ENCODE assay signal across 11 cellular contexts in the genomic region with DNA sequence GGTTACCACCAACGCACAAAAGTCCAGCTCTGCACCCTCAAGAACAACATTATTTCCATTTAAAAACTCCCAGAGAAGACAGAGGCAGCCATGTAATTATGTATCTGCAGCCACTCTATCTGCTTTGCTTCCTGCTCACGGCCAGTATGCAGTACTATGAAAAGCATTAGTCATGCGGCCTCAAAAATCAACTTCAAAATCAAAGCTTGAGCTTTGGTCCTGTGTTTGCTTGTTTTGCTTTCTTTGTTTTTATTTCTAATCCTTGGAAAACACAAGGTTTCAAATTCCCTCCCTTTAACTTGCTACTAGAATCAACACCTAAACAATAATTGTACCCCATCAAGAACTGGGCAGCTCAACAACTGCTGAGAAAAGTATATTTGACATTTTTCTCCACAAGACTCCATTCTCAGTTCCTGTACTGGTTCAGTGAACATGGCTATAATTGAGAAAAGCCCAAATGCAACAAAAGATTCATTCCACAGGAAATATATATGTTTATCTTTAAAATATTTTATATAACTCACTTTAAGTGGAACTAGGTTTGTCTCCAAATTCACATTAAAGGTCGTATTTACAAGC. TPM values are rescaled to one million over a fixed set of nuclear protein-coding genes. Genes with fewer than 3 reads are reported as not detected.
A peak's percentile ranks its signal among the peaks of the same experiment; 100 is the strongest.
DNase-seq lines count a peak whose midpoint lies in the region; ATAC-seq and TF ChIP-seq lines count a peak whose summit lies in the region.
"Had no signal": no experiment of that assay in that cellular context is flagged by ENCODE, and none has a peak within 500 bp of the region (broad histone marks: within the 10 kb centered on the region; RNA-seq: fewer than 3 reads in every experiment).

No MANE protein-coding gene starts in this region.

- peaks cover 6% of the 10 kb centered on the region for H3K36me3 ChIP-seq in Karpas-422 (ENCODE audit: insufficient read depth, low read length)
- H3K36me3 ChIP-seq in CD8-positive, alpha-beta T cell (ENCODE audit: insufficient read depth, low read length) = no peaks in the 10 kb centered on the region

- CTCF ChIA-PET in Calu3 (lab: Charles Lee) = no interaction called here
- CTCF ChIA-PET in CD8-positive, alpha-beta T cell (lab: Charles Lee) = no interaction called here

- peak overlapping the region; percentile 55; the same call in 1 of the 2 replicates for H2AFZ ChIP-seq in Karpas-422 (ENCODE audit: low read length)

- H3K9me2 ChIP-seq in Karpas-422 (replicated peaks; ENCODE audit: insufficient read depth, low read length) = no peaks in the 10 kb centered on the region

- peak overlapping the region; percentile 18; the same call in 1 of the 2 replicates for H3K27ac ChIP-seq in Karpas-422 (ENCODE audit: low read length)
- H3K27ac ChIP-seq in coronary artery = peak overlapping the region; percentile 4 to 55
- H3K27ac ChIP-seq in CD8-positive, alpha-beta T cell (ENCODE audit: low read depth, low read length) = no peak overlapping the region

- intact Hi-C loops in Calu3 (cut with micrococcal nuclease; ENCODE audit: unreplicated experiment) = no loop called here
- intact Hi-C loops in CD8-positive, alpha-beta T cell (cut with DNase I, micrococcal nuclease) = no loop called here

- no peak for DNase-seq in Calu3
- peak; percentile 66 for DNase-seq in Karpas-422
- no peak for DNase-seq in coronary artery (ENCODE audit: low spot score)
- DNase-seq in mesothelial cell of epicardium (ENCODE audit: low spot score in 2 of 2, unreplicated experiment in 2 of 2) = no peak
- no peak for DNase-seq in activated naive CD4-positive, alpha-beta T cell treated with anti-CD3 and anti-CD28 coated beads, Interleukin-2, amount 50 U/mL, for 16 hours
- no peak for DNase-seq in CD8-positive, alpha-beta T cell
- DNase-seq: activated CD8-positive, alpha-beta memory T cell treated with anti-CD3 and anti-CD28 coated beads, Interleukin-2, amount 50 U/mL, for 4 hours; NCI-H1930 had no signal

- no peak for ATAC-seq in CD8-positive, alpha-beta T cell
- ATAC-seq in GM21360 (IDR thresholded peaks at IDR 0.05; ENCODE audit: unreplicated experiment) (no peak), GM21737 (IDR thresholded peaks at IDR 0.05; ENCODE audit: unreplicated experiment) (no peak)
- ATAC-seq: HCT116 had no signal

- BruUV-seq in Calu3 (replicated peaks; lab: Mats Ljungman, UMichigan) = no TSS peak

- H3K79me2 ChIP-seq in Karpas-422 (ENCODE audit: low read length) = peaks cover 87% of the 10 kb centered on the region

- no peaks in the 10 kb centered on the region for H3K9me3 Mint-ChIP-seq in Calu3 (ENCODE audit: low read depth, unreplicated experiment)
- H3K9me3 Mint-ChIP-seq in mesothelial cell of epicardium = no peaks in the 10 kb centered on the region
- no peaks in the 10 kb centered on the region for H3K9me3 Mint-ChIP-seq in CD8-positive, alpha-beta T cell

- POLR2A ChIA-PET in CD8-positive, alpha-beta T cell (lab: Charles Lee) = no interaction called here

- no peak overlapping the region for H3K4me3 Mint-ChIP-seq in Calu3 (ENCODE audit: low read depth, unreplicated experiment)
- H3K4me3 Mint-ChIP-seq in mesothelial cell of epicardium = no peak overlapping the region
- no peak overlapping the region for H3K4me3 Mint-ChIP-seq in CD8-positive, alpha-beta T cell

- H3K4me3 ChIP-seq in Karpas-422 (ENCODE audit: low read length) = no peak overlapping the region
- H3K4me3 ChIP-seq in coronary artery = peak overlapping the region; percentile 31
- H3K4me3 ChIP-seq in CD8-positive, alpha-beta T cell (ENCODE audit: low read depth, low read length) = no peak overlapping the region

- no peaks in the 10 kb centered on the region for H3K27me3 ChIP-seq in Karpas-422 (ENCODE audit: low read length)
- H3K27me3 ChIP-seq in CD8-positive, alpha-beta T cell (ENCODE audit: insufficient read depth, low read length) = no peaks in the 10 kb centered on the region

- H3K4me1 Mint-ChIP-seq in Calu3 (ENCODE audit: low read depth, unreplicated experiment) (peaks cover 8% of the 10 kb centered on the region), mesothelial cell of epicardium (peaks cover 4% of the 10 kb centered on the region)
- peaks cover 2% of the 10 kb centered on the region for H3K4me1 Mint-ChIP-seq in CD8-positive, alpha-beta T cell (ENCODE audit: low read depth)

- H3K9ac ChIP-seq in Karpas-422 (ENCODE audit: low read length) = no peak overlapping the region

- TF ChIP-seq CTCF in Calu3 (IDR thresholded peaks at IDR 0.05; ENCODE audit: unreplicated experiment) (no peak), coronary artery (IDR thresholded peaks at IDR 0.05) (no peak), mesothelial cell of epicardium (IDR thresholded peaks at IDR 0.05; ENCODE audit: unreplicated experiment) (no peak)
- no peak for TF ChIP-seq CTCF in CD8-positive, alpha-beta T cell (IDR thresholded peaks at IDR 0.05)

- H3K27ac Mint-ChIP-seq in Calu3 (ENCODE audit: unreplicated experiment) = peak overlapping the region; percentile 1
- H3K27ac Mint-ChIP-seq in mesothelial cell of epicardium = peak overlapping the region; percentile 45
- no peak overlapping the region for H3K27ac Mint-ChIP-seq in CD8-positive, alpha-beta T cell

- H3K36me3 Mint-ChIP-seq in Calu3 (ENCODE audit: insufficient read depth, unreplicated experiment) (no peaks in the 10 kb centered on the region), mesothelial cell of epicardium (no peaks in the 10 kb centered on the region)
- H3K36me3 Mint-ChIP-seq in CD8-positive, alpha-beta T cell = no peaks in the 10 kb centered on the region

- no peaks in the 10 kb centered on the region for H4K20me1 ChIP-seq in Karpas-422 (ENCODE audit: insufficient read depth, low read depth, low read length)

- peak overlapping the region; percentile 34 for H3K4me2 ChIP-seq in Karpas-422 (ENCODE audit: low read depth, low read length, poor library complexity, severe bottlenecking)

- no peaks in the 10 kb centered on the region for H3K27me3 Mint-ChIP-seq in Calu3 (ENCODE audit: unreplicated experiment)
- H3K27me3 Mint-ChIP-seq in mesothelial cell of epicardium (ENCODE audit: low read depth) = no peaks in the 10 kb centered on the region
- H3K27me3 Mint-ChIP-seq in CD8-positive, alpha-beta T cell (ENCODE audit: low read depth) = no peaks in the 10 kb centered on the region

- H3K4me1 ChIP-seq in Karpas-422 (ENCODE audit: low read length) = peaks cover 30% of the 10 kb centered on the region
- no peaks in the 10 kb centered on the region for H3K4me1 ChIP-seq in CD8-positive, alpha-beta T cell (ENCODE audit: insufficient read depth, low read length)

- H3K9me3 ChIP-seq in Karpas-422 (ENCODE audit: low read length) = no peaks in the 10 kb centered on the region
- no peaks in the 10 kb centered on the region for H3K9me3 ChIP-seq in CD8-positive, alpha-beta T cell (ENCODE audit: low read length)

RNA-seq across cellular contexts. Expression of a gene that starts 37.6 kb away (rescaled TPM):
- total RNA-seq in Calu3 (2022) (10.8 and 12.7 TPM in 2 replicates), mesothelial cell of epicardium (9.9 to 10.8 TPM (median 9.9 TPM) in 3 replicates)
- total RNA-seq in Karpas-422 (2014; rRNA removed; shearing (Covaris generic); ENCODE audit: low replicate concordance) = 71.5 and 134 TPM in 2 replicates
- total RNA-seq in CD8-positive, alpha-beta T cell = 1 to 10 TPM; 5.1 to 5.9 TPM
